ENCODE assay signal across 8 cellular contexts in the genomic region with DNA sequence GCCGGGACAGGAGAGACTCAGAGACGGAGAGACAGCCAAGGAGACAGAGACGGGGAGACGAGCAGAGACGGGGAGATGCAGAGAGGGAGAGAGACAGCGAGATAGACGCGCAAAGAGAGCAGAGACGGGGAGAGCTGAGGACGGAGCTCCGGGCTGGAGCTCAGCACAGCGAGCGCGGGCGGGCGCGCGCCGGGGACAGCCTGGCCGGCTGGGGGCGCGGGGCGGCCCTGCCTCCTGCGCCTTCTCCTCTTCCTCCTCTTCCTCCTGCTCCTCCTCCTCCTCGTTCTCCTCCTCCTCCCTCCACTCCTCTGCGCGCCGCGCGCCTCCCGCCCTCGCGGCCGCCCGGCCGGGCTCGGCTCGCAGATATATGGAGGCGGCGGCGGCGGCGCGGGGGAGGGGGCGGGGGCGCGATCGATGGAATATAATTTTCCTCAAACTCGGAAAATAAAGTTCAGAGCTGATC. TPM values are rescaled to one million over a fixed set of nuclear protein-coding genes. Genes with fewer than 3 reads are reported as not detected.
DNase-seq lines count a peak whose midpoint lies in the region; ATAC-seq and TF ChIP-seq lines count a peak whose summit lies in the region.

A gene (minus strand): TSS at position 229 of the 463 bp plus-strand sequence. CDS start 15,530 bp downstream, outside the sequence.

- H4K20me1 ChIP-seq in MM.1S (ENCODE audit: insufficient read depth, low read length), result no peaks in the 10 kb centered on the region

- H3K36me3 ChIP-seq in MM.1S (replicated peaks; ENCODE audit: insufficient read depth, low read length), result no peaks in the 10 kb centered on the region
- H3K36me3 ChIP-seq in mesodermal cell (ENCODE audit: control insufficient read depth, insufficient read depth, low read length), result no peaks in the 10 kb centered on the region

- peak within 1 kb of the TSS; percentile 96 for H3K4me2 ChIP-seq in MM.1S (ENCODE audit: low read depth, low read length)

- WGBS in mesodermal cell (ENCODE audit: insufficient coverage in 2 of 2), 2 experiments, result 0 to 1% methylated on average over 22 to 37 of the region's 49 CpGs

- no peaks in the 10 kb centered on the region for H3K9me2 ChIP-seq in MM.1S (replicated peaks; ENCODE audit: insufficient read depth, low read length)

- no peaks in the 10 kb centered on the region for H3K79me2 ChIP-seq in MM.1S (ENCODE audit: low read length)

- no peak for ATAC-seq in GM21381 (IDR thresholded peaks at IDR 0.05; ENCODE audit: unreplicated experiment)
- ATAC-seq in GM19035 (IDR thresholded peaks at IDR 0.05; ENCODE audit: unreplicated experiment), result no peak
- no peak for ATAC-seq in foreskin keratinocyte

- H3K4me3 ChIP-seq in MM.1S (ENCODE audit: low read length) (peak within 1 kb of the TSS; percentile 61), astrocyte of the spinal cord (ENCODE audit: low read depth, low read length) (peak within 1 kb of the TSS; percentile 29), mesodermal cell (ENCODE audit: extremely low read depth, insufficient read depth, low read length, poor library complexity, severe bottlenecking) (peak within 1 kb of the TSS; percentile 45)

- DNase-seq in GM10266 (ENCODE audit: extremely low spot score) (peak; percentile 77), MM.1S (peak; percentile 13), astrocyte of the spinal cord (ENCODE audit: low read depth, low spot score) (no peak), HCEC 1CT (no peak), foreskin keratinocyte (no peak)

- peak; percentile 17 for TF ChIP-seq CTCF in GM10266 (IDR thresholded peaks at IDR 0.05; ENCODE audit: control insufficient read depth, insufficient read depth, low read depth, missing control alignments)
- no peak for TF ChIP-seq CTCF in MM.1S (IDR thresholded peaks at IDR 0.05; ENCODE audit: low read length)
- no peak for TF ChIP-seq CTCF in astrocyte of the spinal cord (IDR thresholded peaks at IDR 0.05; ENCODE audit: low read depth, low read length)
- no peak for TF ChIP-seq CTCF in foreskin keratinocyte (conservative IDR thresholded peaks at IDR 0.05)

- H3K27ac ChIP-seq in MM.1S (ENCODE audit: low read length) (no peak within 1 kb of the TSS), mesodermal cell (ENCODE audit: low read depth, low read length, severe bottlenecking) (no peak within 1 kb of the TSS), foreskin keratinocyte (no peak within 1 kb of the TSS)

- no peaks in the 10 kb centered on the region for H3F3A ChIP-seq in MM.1S (ENCODE audit: insufficient read depth, low read length)

- H2AFZ ChIP-seq in MM.1S (ENCODE audit: low read length), result peak within 1 kb of the TSS; percentile 74

- no peak within 1 kb of the TSS for H3K9ac ChIP-seq in MM.1S (ENCODE audit: low read length)

- H3K9me3 ChIP-seq in MM.1S (replicated peaks; ENCODE audit: insufficient read depth, low read length), result no peaks in the 10 kb centered on the region
- H3K9me3 ChIP-seq in mesodermal cell (ENCODE audit: control insufficient read depth, low read length), result no peaks in the 10 kb centered on the region

- H3K27me3 ChIP-seq in MM.1S (replicated peaks; ENCODE audit: insufficient read depth, low read length) (peaks cover 94% of the 10 kb centered on the region), foreskin keratinocyte (peaks cover 95% of the 10 kb centered on the region)

- H3K4me1 ChIP-seq in MM.1S (ENCODE audit: low read length) (peaks cover 7% of the 10 kb centered on the region; the same call in 1 of the 2 replicates), mesodermal cell (ENCODE audit: control insufficient read depth, insufficient read depth, low read length, poor library complexity, severe bottlenecking) (no peaks in the 10 kb centered on the region), foreskin keratinocyte (no peaks in the 10 kb centered on the region)

- in situ Hi-C loops in astrocyte of the spinal cord (cut with HindIII; ENCODE audit: low sequenced_read_pairs), result no loop called here

RNA-seq across cellular contexts. Expression of the gene that starts here (rescaled TPM):
- polyA plus RNA-seq in mesodermal cell (2013, experiment 1 of 2), result 0.29 TPM
- 0.35 TPM for polyA plus RNA-seq in mesodermal cell (2013, experiment 2 of 2)
- not detected in 2 replicates for total RNA-seq in foreskin keratinocyte
- 0.03 and 0.08 TPM in 2 replicates for polyA plus RNA-seq in foreskin keratinocyte

Comparison
In these comparisons a context has a peak if more than half of its experiments do, and no peak if none do; other contexts are left out.
1. DNase-seq: peak in GM10266 (single experiment) and MM.1S (single experiment); none in astrocyte of the spinal cord (single experiment), HCEC 1CT (single experiment) and foreskin keratinocyte (0 of 2).
2. Peak in every context shown above with its lines, with median percentiles within 50 percentile points of each other: H3K4me3 ChIP-seq.